ENCODE assay signal across 10 cellular contexts in genomic region chr21:26140185-26140584, GRCh38. TPM values are rescaled to one million over a fixed set of nuclear protein-coding genes. Genes with fewer than 3 reads are reported as not detected.
DNase-seq lines count a peak whose midpoint lies in the region; ATAC-seq, FAIRE-seq and TF ChIP-seq lines count a peak whose summit lies in the region.
"Had no signal": no experiment of that assay in that cellular context is flagged by ENCODE, and none has a peak within 500 bp of the region (broad histone marks: within the 10 kb centered on the region; RNA-seq: fewer than 3 reads in every experiment).

No MANE protein-coding gene starts in this region.

- H3K36me3 Mint-ChIP-seq in activated CD8-positive, alpha-beta T cell treated with anti-CD3 and anti-CD28 coated beads for 36 hours (ENCODE audit: low read depth), result peaks cover 4% of the 10 kb centered on the region

- CTCF ChIA-PET in A549 (lab: Yijun Ruan, JAX), result interaction anchor here (1.1 kb wide), 1 partner anchor 31 kb away, joined by 5 read pairs; the partner anchor contains the start of gene APP
- CTCF ChIA-PET in activated CD8-positive, alpha-beta T cell treated with anti-CD3 and anti-CD28 coated beads for 36 hours (lab: Charles Lee), result no interaction called here

- no peak overlapping the region for H3K4me3 Mint-ChIP-seq in activated CD8-positive, alpha-beta T cell treated with anti-CD3 and anti-CD28 coated beads for 36 hours

- POLR2A ChIA-PET in A549 (lab: Yijun Ruan, JAX), result interaction anchor here (1.0 to 1.4 kb wide), 3 partner anchors 9 to 29 kb away, joined by 3 to 8 read pairs (median 4); no protein-coding TSS in a partner anchor
- POLR2A ChIA-PET in activated CD8-positive, alpha-beta T cell treated with anti-CD3 and anti-CD28 coated beads for 36 hours (lab: Charles Lee), result no interaction called here

- DNase-seq in A549 (ENCODE audit: low read depth in 1 of 2, low spot score in 1 of 2), result peak; percentile 33 to 93
- peak; percentile 64 for DNase-seq in HPDE6-E6E7 (ENCODE audit: extremely low spot score)
- peak in 2 of 4 donors; percentile 22 to 30 for DNase-seq in body of pancreas
- DNase-seq in left colon, result peak in 1 of 2 donors; percentile 50
- DNase-seq in activated CD8-positive, alpha-beta T cell treated with anti-CD3 and anti-CD28 coated beads for 36 hours, result no peak
- no peak for DNase-seq in testis
- DNase-seq in BE2C, result no peak
- DNase-seq: DMS79 treated with DMSO at 0.1 percent for 48 hours had no signal

- no peak for TF ChIP-seq RAD21 in A549 (conservative IDR thresholded peaks at IDR 0.05 in 1 of 2, IDR thresholded peaks at IDR 0.05 in 1 of 2)

- WGBS in A549 (ENCODE audit: missing lambda C conversion rate), result 0% methylated on average over 5 of the region's 6 CpGs
- 49 to 71% methylated on average over 6 of the region's 6 CpGs for WGBS in body of pancreas, 2 donors
- 71 to 86% methylated on average over 6 of the region's 6 CpGs for WGBS in testis, 2 donors

- intact Hi-C loops in body of pancreas (cut with DNase I) (no loop called here), left colon (cut with DNase I, micrococcal nuclease) (no loop called here), testis (cut with DNase I; ENCODE audit: low total_unique reads) (no loop called here)
- intact Hi-C loops in activated CD8-positive, alpha-beta T cell treated with anti-CD3 and anti-CD28 coated beads for 36 hours (cut with micrococcal nuclease), result no loop called here

- H3K36me3 ChIP-seq in body of pancreas (replicated peaks in 1 of 2; ENCODE audit: insufficient read depth in 1 of 2, low read depth in 2 of 2) (no peaks in the 10 kb centered on the region), testis (ENCODE audit: low read depth, missing control alignments) (no peaks in the 10 kb centered on the region), BE2C (peaks cover 5% of the 10 kb centered on the region)

- H3K4me3 ChIP-seq in A549 (peak overlapping the region; percentile 17; the same call in 1 of the 3 replicates), body of pancreas (no peak overlapping the region), testis (no peak overlapping the region), BE2C (ENCODE audit: low read depth, low read length) (no peak overlapping the region)

- H3K27me3 ChIP-seq in body of pancreas (no peaks in the 10 kb centered on the region), testis (no peaks in the 10 kb centered on the region), BE2C (no peaks in the 10 kb centered on the region)

- no peak for TF ChIP-seq EP300 in A549 (IDR thresholded peaks at IDR 0.05)

- peak; percentile 98 for ATAC-seq in A549
- peak; percentile 33 for ATAC-seq in body of pancreas
- ATAC-seq in left colon, result peak; percentile 82
- ATAC-seq in activated CD8-positive, alpha-beta T cell treated with anti-CD3 and anti-CD28 coated beads for 36 hours, result no peak
- ATAC-seq in GM18861 (IDR thresholded peaks at IDR 0.05; ENCODE audit: unreplicated experiment), result no peak
- ATAC-seq: activated CD4-positive, CD25-positive, alpha-beta regulatory T cell treated with anti-CD3 and anti-CD28 coated beads, Interleukin-2, amount 50 U/mL, for 24 hours had no signal

- no peak for FAIRE-seq in A549 (lab: Jason Lieb, UNC)

- H3K9me3 ChIP-seq in A549 (no peaks in the 10 kb centered on the region), body of pancreas (no peaks in the 10 kb centered on the region), testis (no peaks in the 10 kb centered on the region), BE2C (no peaks in the 10 kb centered on the region)

- TF ChIP-seq CTCF in A549 (IDR thresholded peaks at IDR 0.05) (no peak), body of pancreas (IDR thresholded peaks at IDR 0.05) (no peak), testis (IDR thresholded peaks at IDR 0.05) (no peak), BE2C (IDR thresholded peaks at IDR 0.05; ENCODE audit: low read depth, low read length) (no peak)
- TF ChIP-seq CTCF in activated CD8-positive, alpha-beta T cell treated with anti-CD3 and anti-CD28 coated beads for 36 hours (IDR thresholded peaks at IDR 0.05), result no peak

- TF ChIP-seq POLR2A in A549 (IDR thresholded peaks at IDR 0.05; ENCODE audit: low read length), result no peak
- no peak for TF ChIP-seq POLR2A in body of pancreas (IDR thresholded peaks at IDR 0.05)
- TF ChIP-seq POLR2A in testis (IDR thresholded peaks at IDR 0.05), result no peak

- H3K4me1 Mint-ChIP-seq in activated CD8-positive, alpha-beta T cell treated with anti-CD3 and anti-CD28 coated beads for 36 hours (ENCODE audit: low read depth), result peaks cover 11% of the 10 kb centered on the region

- no peaks in the 10 kb centered on the region for H3K27me3 Mint-ChIP-seq in activated CD8-positive, alpha-beta T cell treated with anti-CD3 and anti-CD28 coated beads for 36 hours

- H3K27ac Mint-ChIP-seq in activated CD8-positive, alpha-beta T cell treated with anti-CD3 and anti-CD28 coated beads for 36 hours, result no peak overlapping the region

- peak overlapping the region; percentile 75 for H3K4me2 ChIP-seq in A549

- H3K4me1 ChIP-seq in A549 (peaks cover 53% of the 10 kb centered on the region), body of pancreas (peaks cover 29% of the 10 kb centered on the region), testis (peaks cover 7% of the 10 kb centered on the region), BE2C (peaks cover 13% of the 10 kb centered on the region)

- H3K27ac ChIP-seq in A549 (peak overlapping the region; percentile 54 to 71; a peak in 5 of 6 replicates), body of pancreas (peak overlapping the region in 1 of 4 donors; percentile 16), testis (no peak overlapping the region)

- H3K9me3 Mint-ChIP-seq in activated CD8-positive, alpha-beta T cell treated with anti-CD3 and anti-CD28 coated beads for 36 hours, result no peaks in the 10 kb centered on the region

TF ChIP-seq in A549, 52 proteins besides CTCF, POLR2A, EP300 and RAD21:
- no peak for TF ChIP-seq RNF2 (IDR thresholded peaks at IDR 0.05; ENCODE audit: borderline replicate concordance, low read depth)
- no peak for TF ChIP-seq FOSL2 (IDR thresholded peaks at IDR 0.05)
- peak; percentile 77 for TF ChIP-seq FOSL2 (CRISPR knock-in tag; IDR thresholded peaks at IDR 0.05)
- TF ChIP-seq JUN (IDR thresholded peaks at IDR 0.05), result peak in 1 of 2 experiments; percentile 37; a peak in 1 of 5 replicates
- no peak for TF ChIP-seq HEYL (CRISPR knock-in tag; IDR thresholded peaks at IDR 0.05)
- 0 out of 2 replicates have a peak, but pooled peaks have one; percentile 46 for TF ChIP-seq RARB (CRISPR knock-in tag; IDR thresholded peaks at IDR 0.05)
- 0 out of 2 replicates have a peak, but pooled peaks have one; percentile 38 for TF ChIP-seq MAX (IDR thresholded peaks at IDR 0.05)
- peak; percentile 24; the same call in 1 of the 2 replicates for TF ChIP-seq JUNB (IDR thresholded peaks at IDR 0.05)
- peak; percentile 56 for TF ChIP-seq GATA3 (IDR thresholded peaks at IDR 0.05; ENCODE audit: borderline replicate concordance)

RNA-seq across cellular contexts. Expression of gene APP, which starts 30.4 kb away (rescaled TPM):
- polyA plus RNA-seq in A549 (2011; rRNA removed), result 526 and 565 TPM in 2 replicates
- polyA plus RNA-seq in A549 (2012; cell fraction: cytosol; rRNA removed), result 222 and 228 TPM in 2 replicates
- 309 and 351 TPM in 2 replicates for polyA plus RNA-seq in A549 (2012; cell fraction: nucleus; rRNA removed)
- polyA plus RNA-seq in A549 (2017; fragmentation: RNase III; extraction: RNeasy Plus Mini Kit Qiagen cat#74134 plus additional on column Dnase treatment), result 310 to 587 TPM (median 540 TPM) in 3 replicates
- polyA minus RNA-seq in A549 (2011; rRNA and poly(A)+ RNA removed), result 398 and 486 TPM in 2 replicates
- total RNA-seq in body of pancreas, result 100 to 1,000 TPM; 256 to 423 TPM
- 100 to 1,000 TPM; 884 to 960 TPM for total RNA-seq in left colon
- 10 to 100 TPM; 39.3 to 39.4 TPM for total RNA-seq in activated CD8-positive, alpha-beta T cell treated with anti-CD3 and anti-CD28 coated beads for 36 hours
- 100 to 1,000 TPM; 390 to 670 TPM for total RNA-seq in testis
- 409 TPM for polyA plus RNA-seq in testis (ENCODE audit: insufficient read depth, low read depth, low replicate concordance)
- 1,123 TPM for polyA plus RNA-seq in BE2C (2012; ENCODE audit: insufficient read depth, insufficient read length, low read depth)

Comparison
In these comparisons a context has a peak if more than half of its experiments do, and no peak if none do; other contexts are left out.
1. ATAC-seq: peak in A549 (2 of 2), body of pancreas (single experiment) and left colon (single experiment); none in activated CD8-positive, alpha-beta T cell treated with anti-CD3 and anti-CD28 coated beads for 36 hours (single experiment) and GM18861 (single experiment).
2. DNase-seq: peak in A549 (2 of 2) and HPDE6-E6E7 (single experiment); none in activated CD8-positive, alpha-beta T cell treated with anti-CD3 and anti-CD28 coated beads for 36 hours (single experiment), testis (single experiment) and BE2C (single experiment).
3. H3K27ac ChIP-seq: peak in A549 (2 of 2); none in testis (0 of 2).
4. RNA of gene APP, which starts 30.4 kb away (total RNA-seq): 884 to 960 TPM in left colon, 390 to 670 TPM in testis and 256 to 423 TPM in body of pancreas; 39.3 to 39.4 TPM in activated CD8-positive, alpha-beta T cell treated with anti-CD3 and anti-CD28 coated beads for 36 hours; every median in the first group is over 4 times any median in the second.